21 cellular contexts compared by ENCODE assay signal in the genomic region with DNA sequence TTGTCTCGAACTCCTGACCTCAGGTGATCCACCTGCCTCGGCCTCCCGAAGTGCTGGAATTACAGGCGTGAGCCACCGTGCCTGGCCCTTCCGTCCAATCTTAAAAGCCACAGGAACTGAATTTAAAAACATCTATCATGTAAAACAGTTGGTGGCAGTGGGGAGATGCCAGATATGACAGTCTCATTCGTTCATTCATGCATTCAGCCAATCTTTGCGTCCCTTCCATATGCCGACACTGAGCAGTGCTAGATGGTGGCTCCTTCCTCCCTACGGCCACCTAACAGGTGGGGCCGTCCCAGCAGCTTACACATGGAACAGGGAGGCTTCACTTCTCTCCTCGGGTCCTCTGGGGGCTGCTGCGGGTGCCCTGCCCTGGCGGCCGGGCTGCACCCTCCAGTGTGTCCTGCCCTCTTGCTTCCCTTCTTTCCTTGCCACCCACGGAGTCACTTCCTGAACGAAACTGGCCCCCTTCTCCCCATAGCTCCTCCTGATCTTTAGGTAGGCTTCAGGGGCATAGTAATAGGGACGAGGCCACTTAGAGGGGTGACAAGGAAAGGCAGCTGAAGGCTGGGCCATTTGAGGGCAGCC. TPM values are rescaled to one million over a fixed set of nuclear protein-coding genes. Genes with fewer than 3 reads are reported as not detected.
DNase-seq lines count a peak whose midpoint lies in the region; ATAC-seq and TF ChIP-seq lines count a peak whose summit lies in the region.
"Had no signal": no experiment of that assay in that cellular context is flagged by ENCODE, and none has a peak within 500 bp of the region (broad histone marks: within the 10 kb centered on the region; RNA-seq: fewer than 3 reads in every experiment).

No MANE protein-coding gene starts in this region.

- H3K4me3 Mint-ChIP-seq in dendritic cell treated with granulocyte-macrophage colony-stimulating factor and Interleukin-4, amounts not matched to agents 40 ng/mL and 50 ng/mL, for 4 days: no peak overlapping the region
- no peak overlapping the region for H3K4me3 Mint-ChIP-seq in nephron
- H3K4me3 Mint-ChIP-seq: activated CD8-positive, alpha-beta memory T cell treated with anti-CD3 and anti-CD28 coated beads, Interleukin-2, amount 10 ng/mL, durations not matched to agents 7 days and 5 days; activated T-helper 1 cell treated with anti-CD3 and anti-CD28 coated beads, Interleukin-12 subunit alpha, Interleukin-12 subunit beta, Interleukin-2, Interleukin-4 antibody, amounts not matched to agents 30 ng/mL and 10 ng/mL and 1 ng/mL, durations not matched to agents 14 hours and 24 hours and 36 hours; endodermal cell; T-cell had no signal

- H3K9me3 Mint-ChIP-seq in dendritic cell treated with granulocyte-macrophage colony-stimulating factor and Interleukin-4, amounts not matched to agents 40 ng/mL and 50 ng/mL, for 4 days: no peaks in the 10 kb centered on the region
- no peaks in the 10 kb centered on the region for H3K9me3 Mint-ChIP-seq in nephron
- H3K9me3 Mint-ChIP-seq: activated naive CD4-positive, alpha-beta T cell treated with anti-CD3 and anti-CD28 coated beads, Interleukin-2, amount 50 U/mL, for 72 hours; activated T-helper 1 cell treated with anti-CD3 and anti-CD28 coated beads, Interleukin-12 subunit alpha, Interleukin-12 subunit beta, Interleukin-2, Interleukin-4 antibody, amounts not matched to agents 30 ng/mL and 10 ng/mL and 1 ng/mL, durations not matched to agents 14 hours and 24 hours and 36 hours; endodermal cell; naive B cell; T-cell had no signal

- no peaks in the 10 kb centered on the region for H3K36me3 Mint-ChIP-seq in dendritic cell treated with granulocyte-macrophage colony-stimulating factor and Interleukin-4, amounts not matched to agents 40 ng/mL and 50 ng/mL, for 4 days (ENCODE audit: low read depth)
- H3K36me3 Mint-ChIP-seq in nephron (ENCODE audit: low read depth): no peaks in the 10 kb centered on the region
- H3K36me3 Mint-ChIP-seq: activated CD8-positive, alpha-beta memory T cell treated with anti-CD3 and anti-CD28 coated beads, Interleukin-2, amount 10 ng/mL, durations not matched to agents 7 days and 5 days; activated naive CD4-positive, alpha-beta T cell treated with anti-CD3 and anti-CD28 coated beads, Interleukin-2, amount 50 U/mL, for 72 hours; naive B cell; T-cell had no signal

- H4K91ac ChIP-seq in IMR-90 (ENCODE audit: insufficient read depth, low read depth, low read length): peak overlapping the region; percentile 33

- H3K79me1 ChIP-seq in IMR-90 (ENCODE audit: low read depth in 1 of 2, low read length in 2 of 2): no peaks in the 10 kb centered on the region

- H2AK5ac ChIP-seq in IMR-90 (ENCODE audit: low read depth, low read length): peak overlapping the region; percentile 50

- no peak overlapping the region for H3K56ac ChIP-seq in IMR-90 (ENCODE audit: extremely low read depth, insufficient read depth, low read length)

- no peak overlapping the region for H3K9ac ChIP-seq in IMR-90 (ENCODE audit: low read depth, low read length)

- TF ChIP-seq CTCF in IMR-90 (conservative IDR thresholded peaks at IDR 0.05; ENCODE audit: low read depth, low read length) (no peak), nephron (IDR thresholded peaks at IDR 0.05; ENCODE audit: unreplicated experiment in 3 of 3) (no peak), thyroid gland (IDR thresholded peaks at IDR 0.05) (no peak), foreskin fibroblast (IDR thresholded peaks at IDR 0.05; ENCODE audit: low read depth, low read length) (no peak)

- no peak overlapping the region for H2AFZ ChIP-seq in IMR-90 (replicated peaks; ENCODE audit: low read length, poor library complexity)

- H3K27me3 ChIP-seq in IMR-90 (ENCODE audit: control insufficient read depth, insufficient read depth, low read length) (no peaks in the 10 kb centered on the region), thyroid gland (no peaks in the 10 kb centered on the region)
- H3K27me3 ChIP-seq: ovary, tibial nerve had no signal

- 100% methylated on average over 1 of the region's 18 CpGs; no CpG with 5 or more reads in 1 of the 2 experiments for WGBS in IMR-90 (ENCODE audit: extremely low coverage in 2 of 2, insufficient read length in 1 of 2), 2 experiments
- WGBS in thyroid gland, 2 donors: 93% methylated on average over 18 of the region's 18 CpGs

- no TSS peak for BruUV-seq in IMR-90 (replicated peaks; lab: Mats Ljungman, UMichigan)

- intact Hi-C loops in IMR-90 (cut with micrococcal nuclease) (no loop called here), thyroid gland (cut with DNase I) (no loop called here)
- intact Hi-C loops in dendritic cell treated with granulocyte-macrophage colony-stimulating factor and Interleukin-4, amounts not matched to agents 40 ng/mL and 50 ng/mL, for 4 days (cut with micrococcal nuclease): no loop called here

- H3K9me1 ChIP-seq in IMR-90 (ENCODE audit: insufficient read depth, low read length): peaks cover 26% of the 10 kb centered on the region

- H3K9me3 ChIP-seq in IMR-90 (ENCODE audit: control insufficient read depth, insufficient read depth, low read length) (no peaks in the 10 kb centered on the region), thyroid gland (no peaks in the 10 kb centered on the region)
- H3K9me3 ChIP-seq: ovary, tibial nerve had no signal

- no peak overlapping the region for H3K4me3 ChIP-seq in IMR-90 (ENCODE audit: insufficient read depth, low read depth, low read length)
- no peak overlapping the region for H3K4me3 ChIP-seq in thyroid gland (replicated peaks in 1 of 3)
- no peak overlapping the region for H3K4me3 ChIP-seq in foreskin fibroblast (ENCODE audit: low read depth in 1 of 2, low read length in 2 of 2)
- H3K4me3 ChIP-seq: ovary, tibial nerve had no signal

- no peaks in the 10 kb centered on the region for H3K27me3 Mint-ChIP-seq in dendritic cell treated with granulocyte-macrophage colony-stimulating factor and Interleukin-4, amounts not matched to agents 40 ng/mL and 50 ng/mL, for 4 days
- peaks cover 3% of the 10 kb centered on the region for H3K27me3 Mint-ChIP-seq in nephron (ENCODE audit: low read depth)

- no peak overlapping the region for H3K4me2 ChIP-seq in IMR-90 (ENCODE audit: low read depth, low read length)

- no peak overlapping the region for H3K18ac ChIP-seq in IMR-90 (ENCODE audit: low read depth, low read length)

- H4K20me1 ChIP-seq in IMR-90 (ENCODE audit: insufficient read depth, low read length): no peaks in the 10 kb centered on the region

- no peak for TF ChIP-seq RAD21 in IMR-90 (IDR thresholded peaks at IDR 0.05; ENCODE audit: low read length)

- H3K36me3 ChIP-seq in IMR-90 (ENCODE audit: control insufficient read depth, insufficient read depth, low read length) (no peaks in the 10 kb centered on the region), thyroid gland (no peaks in the 10 kb centered on the region)
- H3K36me3 ChIP-seq: ovary, tibial nerve had no signal

- H3K23ac ChIP-seq in IMR-90 (ENCODE audit: low read depth, low read length): no peak overlapping the region

- CTCF ChIA-PET in IMR-90 (lab: Yijun Ruan, JAX): no interaction called here

- peak overlapping the region in 1 of 2 experiments; percentile 78; a peak in 1 of 4 replicates for H4K8ac ChIP-seq in IMR-90 (ENCODE audit: low read depth in 2 of 2, low read length in 2 of 2)

- DNase-seq in IMR-90: no peak
- no peak for DNase-seq in thyroid gland
- DNase-seq in SIG-M5 treated with dmso at 0.1 percent for 504 hours (lab: John Stamatoyannopoulos, UW; ENCODE audit: unreplicated experiment): no peak
- DNase-seq in AG08396 (ENCODE audit: low spot score): no peak
- DNase-seq in foreskin fibroblast: no peak
- DNase-seq in NCI-H1436 (lab: John Stamatoyannopoulos, UW): no peak
- DNase-seq: activated CD4-positive, alpha-beta T cell treated with anti-CD3 and anti-CD28 coated beads for 4 hours; activated CD8-positive, alpha-beta memory T cell treated with anti-CD3 and anti-CD28 coated beads, Interleukin-2, amount 10 ng/mL, durations not matched to agents 7 days and 5 days; DMS79 treated with DMSO at 0.1 percent for 48 hours; endodermal cell; naive B cell; NCI-H1694; ovary; SHP77; stimulated activated naive CD4-positive, alpha-beta T cell; T-cell had no signal

- TF ChIP-seq POLR2A in IMR-90 (IDR thresholded peaks at IDR 0.05; ENCODE audit: low read depth, low read length) (no peak), thyroid gland (IDR thresholded peaks at IDR 0.05) (no peak)

- H2BK15ac ChIP-seq in IMR-90 (ENCODE audit: low read depth, low read length): no peak overlapping the region; the same call in 2 of the 3 replicates

- H3K27ac Mint-ChIP-seq in dendritic cell treated with granulocyte-macrophage colony-stimulating factor and Interleukin-4, amounts not matched to agents 40 ng/mL and 50 ng/mL, for 4 days: peak overlapping the region; percentile 13
- H3K27ac Mint-ChIP-seq in nephron: peak overlapping the region; percentile 92 to 95 (median 95)
- H3K27ac Mint-ChIP-seq: activated CD8-positive, alpha-beta memory T cell treated with anti-CD3 and anti-CD28 coated beads, Interleukin-2, amount 10 ng/mL, durations not matched to agents 7 days and 5 days; activated naive CD4-positive, alpha-beta T cell treated with anti-CD3 and anti-CD28 coated beads, Interleukin-2, amount 50 U/mL, for 72 hours; activated T-helper 1 cell treated with anti-CD3 and anti-CD28 coated beads, Interleukin-12 subunit alpha, Interleukin-12 subunit beta, Interleukin-2, Interleukin-4 antibody, amounts not matched to agents 30 ng/mL and 10 ng/mL and 1 ng/mL, durations not matched to agents 14 hours and 24 hours and 36 hours; endodermal cell; naive B cell; T-cell had no signal

- H4K5ac ChIP-seq in IMR-90 (ENCODE audit: low read depth, low read length): no peak overlapping the region

- peak overlapping the region; percentile 16; the same call in 1 of the 2 replicates for H2BK120ac ChIP-seq in IMR-90 (ENCODE audit: low read depth, low read length)

- POLR2A ChIA-PET in IMR-90 (lab: Charles Lee; ENCODE audit: unreplicated experiment): no interaction called here

- H3K14ac ChIP-seq in IMR-90 (replicated peaks; ENCODE audit: low read depth, low read length): no peak overlapping the region

- peaks cover 31% of the 10 kb centered on the region for H3K4me1 Mint-ChIP-seq in dendritic cell treated with granulocyte-macrophage colony-stimulating factor and Interleukin-4, amounts not matched to agents 40 ng/mL and 50 ng/mL, for 4 days (ENCODE audit: low read depth)
- peaks cover 29% of the 10 kb centered on the region for H3K4me1 Mint-ChIP-seq in nephron

- peak overlapping the region; percentile 54 for H3K4ac ChIP-seq in IMR-90 (ENCODE audit: low read depth, low read length)

- ATAC-seq in IMR-90 (ENCODE audit: low read depth): no peak
- ATAC-seq: activated CD8-positive, alpha-beta memory T cell treated with anti-CD3 and anti-CD28 coated beads, Interleukin-2, amount 10 ng/mL, durations not matched to agents 7 days and 5 days; activated naive CD4-positive, alpha-beta T cell treated with anti-CD3 and anti-CD28 coated beads, Interleukin-2, amount 50 U/mL, for 72 hours; T-cell had no signal

- dilution Hi-C loops in IMR-90 (cut with HindIII; ENCODE audit: low sequenced_read_pairs, unreplicated experiment): no loop called here

- H3K27ac ChIP-seq in IMR-90 (ENCODE audit: insufficient read depth, low read length): no peak overlapping the region
- peak overlapping the region; percentile 99 to 100 (median 99) for H3K27ac ChIP-seq in thyroid gland
- H3K27ac ChIP-seq: ovary had no signal

- H2BK20ac ChIP-seq in IMR-90 (ENCODE audit: low read depth, low read length): peak overlapping the region; percentile 24; the same call in 1 of the 2 replicates

- in situ Hi-C loops in IMR-90 (cut with MboI; ENCODE audit: low sequenced_read_pairs): no loop called here

- peaks cover 22% of the 10 kb centered on the region for H3K4me1 ChIP-seq in IMR-90 (ENCODE audit: control insufficient read depth, insufficient read depth, low read length)
- H3K4me1 ChIP-seq in thyroid gland: peaks cover 45 to 78% of the 10 kb centered on the region in 2 donors

- no peak overlapping the region for H2BK5ac ChIP-seq in IMR-90 (ENCODE audit: low read depth, low read length, poor library complexity, severe bottlenecking)

- no peak overlapping the region for H2AK9ac ChIP-seq in IMR-90 (replicated peaks; ENCODE audit: low read depth, low read length, poor library complexity)

RNA-seq across cellular contexts. Expression of gene PROSER2, which starts 53.7 kb away (rescaled TPM):
- total RNA-seq in IMR-90 (2012; rRNA removed) (1.4 TPM in 2 replicates), thyroid gland (10 to 100 TPM; 11.5 to 19.8 (median 13.4) TPM)
- 2.0 and 2.1 TPM in 2 replicates for polyA plus RNA-seq in IMR-90 (2012; rRNA removed)
- 2.3 and 2.7 TPM in 2 replicates for polyA plus RNA-seq in IMR-90 (2012; cell fraction: cytosol; rRNA removed)
- polyA plus RNA-seq in IMR-90 (2012; cell fraction: nucleus; rRNA removed; ENCODE audit: low replicate concordance): 1.8 and 3.5 TPM in 2 replicates
